In genomic region chr22:26367402-26368245, GRCh38 we compare ENCODE assay signal across 8 cellular contexts.
DNase-seq lines count a peak whose midpoint lies in the region; ATAC-seq and TF ChIP-seq lines count a peak whose summit lies in the region.

No MANE protein-coding gene starts in this region.

- ATAC-seq in activated CD4-positive, CD25-positive, alpha-beta regulatory T cell treated with anti-CD3 and anti-CD28 coated beads, Interleukin-2, amount 50 U/mL, for 24 hours, result peak; percentile 53 to 65
- peak; percentile 75 for ATAC-seq in memory B cell (ENCODE audit: low read depth)
- ATAC-seq in HG03460 (IDR thresholded peaks at IDR 0.05; ENCODE audit: unreplicated experiment), result no peak

- no peak for TF ChIP-seq POLR2A in NB4 (IDR thresholded peaks at IDR 0.05; ENCODE audit: extremely low read depth, insufficient read length)

- no peak overlapping the region for H3K4me3 ChIP-seq in NB4 (ENCODE audit: low read depth, low read length)

- H3K36me3 Mint-ChIP-seq in memory B cell, result no peaks in the 10 kb centered on the region

- H3K27me3 Mint-ChIP-seq in memory B cell, result peaks cover 11% of the 10 kb centered on the region

- H3K4me3 Mint-ChIP-seq in memory B cell, result no peak overlapping the region

- peak; percentile 45 for DNase-seq in DMS53 (lab: John Stamatoyannopoulos, UW)
- no peak for DNase-seq in DMS53 treated with DMSO at 0.1 percent for 48 hours (lab: John Stamatoyannopoulos, UW; ENCODE audit: unreplicated experiment)
- peak; percentile 68 for DNase-seq in NB4 (ENCODE audit: low read depth)
- peak; percentile 49 for DNase-seq in cerebellar cortex (ENCODE audit: low spot score)
- DNase-seq in memory B cell (ENCODE audit: low spot score in 2 of 2), result peak; percentile 47 to 49
- peak; percentile 9 to 22 for DNase-seq in stimulated activated CD8-positive, alpha-beta memory T cell treated with anti-CD3 and anti-CD28 coated beads, Interleukin-7, amount 100 ng/mL, for 48 hours (ENCODE audit: extremely low read depth in 1 of 2, low read depth in 1 of 2)

- H3K4me1 Mint-ChIP-seq in memory B cell, result peaks cover 2% of the 10 kb centered on the region

- TF ChIP-seq CTCF in NB4 (IDR thresholded peaks at IDR 0.05; ENCODE audit: low read depth, low read length), result peak; percentile 83

- no peaks in the 10 kb centered on the region for H3K9me3 Mint-ChIP-seq in memory B cell

- H3K27ac Mint-ChIP-seq in memory B cell, result no peak overlapping the region
